15 cellular contexts compared by ENCODE assay signal in the genomic region with DNA sequence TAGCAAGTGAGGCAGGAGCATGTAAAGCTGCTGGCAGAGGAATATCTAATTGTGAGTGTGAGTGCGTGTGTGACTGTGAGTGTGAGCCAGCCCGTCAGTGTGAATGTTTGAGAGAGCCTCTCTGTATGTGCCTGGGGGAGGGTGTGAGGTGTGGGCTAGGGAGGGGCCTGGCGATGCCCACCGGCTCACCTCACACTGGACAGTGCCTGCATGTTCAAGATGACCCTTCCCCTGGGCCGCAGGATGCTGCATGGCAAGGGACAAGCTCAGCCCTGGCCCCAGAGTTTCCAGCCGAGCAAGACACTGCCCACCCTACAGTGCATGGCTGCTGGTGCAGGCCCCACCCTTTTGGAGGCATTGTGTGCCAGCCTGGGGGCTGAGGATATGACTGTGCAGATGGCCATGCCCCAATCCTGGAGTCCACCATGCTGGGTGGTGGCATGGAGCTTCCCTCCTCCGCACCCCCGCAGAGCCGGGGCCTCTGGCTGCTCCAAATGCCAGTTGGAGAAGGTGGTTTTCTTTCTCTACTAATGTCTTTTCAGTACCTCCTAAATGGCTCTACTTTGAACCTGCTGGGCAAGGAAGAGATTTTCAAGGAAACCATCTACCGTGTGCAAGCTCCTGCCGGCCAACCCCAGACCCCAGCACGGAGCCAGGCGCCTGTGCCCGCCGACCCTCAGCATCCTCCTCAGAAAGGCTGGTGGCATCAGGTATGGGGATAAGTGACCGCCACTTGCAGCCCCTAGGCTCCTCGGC. TPM values are rescaled to one million over a fixed set of nuclear protein-coding genes. Genes with fewer than 3 reads are reported as not detected.
DNase-seq lines count a peak whose midpoint lies in the region; ATAC-seq and TF ChIP-seq lines count a peak whose summit lies in the region.
"Had no signal": no experiment of that assay in that cellular context is flagged by ENCODE, and none has a peak within 500 bp of the region (broad histone marks: within the 10 kb centered on the region; RNA-seq: fewer than 3 reads in every experiment).

No MANE protein-coding gene starts in this region.

- ATAC-seq in stimulated activated naive CD8-positive, alpha-beta T cell treated with anti-CD3 and anti-CD28 coated beads, Interleukin-15, Interleukin-2, amounts not matched to agents 100 U/mL and 50 U/mL, for 24 hours: no peak
- ATAC-seq in activated naive CD8-positive, alpha-beta T cell treated with anti-CD3 and anti-CD28 coated beads, Interleukin-2, amount 50 U/mL, for 24 hours: no peak
- ATAC-seq in natural killer cell: no peak
- ATAC-seq: GM12878 had no signal

- no peak for DNase-seq in stimulated activated naive CD8-positive, alpha-beta T cell treated with anti-CD3 and anti-CD28 coated beads, Interleukin-15, Interleukin-2, amounts not matched to agents 100 U/mL and 50 U/mL, for 24 hours
- DNase-seq in activated naive CD8-positive, alpha-beta T cell treated with anti-CD3 and anti-CD28 coated beads, Interleukin-2, amount 50 U/mL, for 24 hours: no peak
- DNase-seq in natural killer cell: no peak
- no peak for DNase-seq in DMS79 (lab: John Stamatoyannopoulos, UW)
- DNase-seq in DMS153 treated with DMSO at 0.1 percent for 48 hours (lab: John Stamatoyannopoulos, UW; ENCODE audit: unreplicated experiment): no peak
- no peak for DNase-seq in NCI-H128 (lab: John Stamatoyannopoulos, UW; ENCODE audit: unreplicated experiment)
- DNase-seq in HCEC 1CT: no peak
- DNase-seq: activated CD8-positive, alpha-beta memory T cell treated with anti-CD3 and anti-CD28 coated beads, Interleukin-2, amount 50 U/mL, for 48 hours; effector CD4-positive, alpha-beta T cell; EL; foreskin keratinocyte; mammary epithelial cell; NCI-H2171 had no signal

- H3K27ac Mint-ChIP-seq in stimulated activated naive CD8-positive, alpha-beta T cell treated with anti-CD3 and anti-CD28 coated beads, Interleukin-15, Interleukin-2, amounts not matched to agents 100 ng/mL and 50 ng/mL, for 24 hours: peak overlapping the region; percentile 38
- peak overlapping the region; percentile 60 for H3K27ac Mint-ChIP-seq in activated naive CD8-positive, alpha-beta T cell treated with anti-CD3 and anti-CD28 coated beads, Interleukin-2, amount 50 U/mL, for 24 hours
- H3K27ac Mint-ChIP-seq in natural killer cell: peak overlapping the region; percentile 97

- intact Hi-C loops in natural killer cell (cut with micrococcal nuclease): no loop called here

- TF ChIP-seq CTCF in natural killer cell (IDR thresholded peaks at IDR 0.05): no peak

- H3K27me3 Mint-ChIP-seq in stimulated activated naive CD8-positive, alpha-beta T cell treated with anti-CD3 and anti-CD28 coated beads, Interleukin-15, Interleukin-2, amounts not matched to agents 100 ng/mL and 50 ng/mL, for 24 hours: no peaks in the 10 kb centered on the region
- H3K27me3 Mint-ChIP-seq in activated naive CD8-positive, alpha-beta T cell treated with anti-CD3 and anti-CD28 coated beads, Interleukin-2, amount 50 U/mL, for 24 hours: no peaks in the 10 kb centered on the region
- H3K27me3 Mint-ChIP-seq in natural killer cell (ENCODE audit: low read depth in 2 of 2): no peaks in the 10 kb centered on the region

- H3K36me3 Mint-ChIP-seq in stimulated activated naive CD8-positive, alpha-beta T cell treated with anti-CD3 and anti-CD28 coated beads, Interleukin-15, Interleukin-2, amounts not matched to agents 100 ng/mL and 50 ng/mL, for 24 hours (ENCODE audit: low read depth): peaks cover 46% of the 10 kb centered on the region
- H3K36me3 Mint-ChIP-seq in activated naive CD8-positive, alpha-beta T cell treated with anti-CD3 and anti-CD28 coated beads, Interleukin-2, amount 50 U/mL, for 24 hours (ENCODE audit: low read depth): peaks cover 32% of the 10 kb centered on the region
- H3K36me3 Mint-ChIP-seq in natural killer cell: no peaks in the 10 kb centered on the region

- no peaks in the 10 kb centered on the region for H3K9me3 Mint-ChIP-seq in stimulated activated naive CD8-positive, alpha-beta T cell treated with anti-CD3 and anti-CD28 coated beads, Interleukin-15, Interleukin-2, amounts not matched to agents 100 ng/mL and 50 ng/mL, for 24 hours
- no peaks in the 10 kb centered on the region for H3K9me3 Mint-ChIP-seq in activated naive CD8-positive, alpha-beta T cell treated with anti-CD3 and anti-CD28 coated beads, Interleukin-2, amount 50 U/mL, for 24 hours
- H3K9me3 Mint-ChIP-seq in natural killer cell: no peaks in the 10 kb centered on the region

- H3K4me3 Mint-ChIP-seq in stimulated activated naive CD8-positive, alpha-beta T cell treated with anti-CD3 and anti-CD28 coated beads, Interleukin-15, Interleukin-2, amounts not matched to agents 100 ng/mL and 50 ng/mL, for 24 hours: no peak overlapping the region
- no peak overlapping the region for H3K4me3 Mint-ChIP-seq in activated naive CD8-positive, alpha-beta T cell treated with anti-CD3 and anti-CD28 coated beads, Interleukin-2, amount 50 U/mL, for 24 hours
- H3K4me3 Mint-ChIP-seq in natural killer cell: peak overlapping the region; percentile 58

- peaks cover 92% of the 10 kb centered on the region for H3K4me1 Mint-ChIP-seq in stimulated activated naive CD8-positive, alpha-beta T cell treated with anti-CD3 and anti-CD28 coated beads, Interleukin-15, Interleukin-2, amounts not matched to agents 100 ng/mL and 50 ng/mL, for 24 hours (ENCODE audit: low read depth)
- H3K4me1 Mint-ChIP-seq in activated naive CD8-positive, alpha-beta T cell treated with anti-CD3 and anti-CD28 coated beads, Interleukin-2, amount 50 U/mL, for 24 hours: peaks cover 87% of the 10 kb centered on the region
- H3K4me1 Mint-ChIP-seq in natural killer cell: peaks cover 79 to 93% of the 10 kb centered on the region in 2 donors

RNA-seq across cellular contexts. Expression of gene FGD3, which starts 27.6 kb away (rescaled TPM):
- 100 to 1,000 TPM; 133 to 204 (median 193) TPM for total RNA-seq in natural killer cell

Comparison
In these comparisons a context has a peak if more than half of its experiments do, and no peak if none do; other contexts are left out.
1. H3K27ac Mint-ChIP-seq: peak in every context shown above with its lines; median percentile 97 in natural killer cell; 60 in activated naive CD8-positive, alpha-beta T cell treated with anti-CD3 and anti-CD28 coated beads, Interleukin-2, amount 50 U/mL, for 24 hours; 38 in stimulated activated naive CD8-positive, alpha-beta T cell treated with anti-CD3 and anti-CD28 coated beads, Interleukin-15, Interleukin-2, amounts not matched to agents 100 ng/mL and 50 ng/mL, for 24 hours.